ENCODE assay signal across 1 cellular context in the genomic region with DNA sequence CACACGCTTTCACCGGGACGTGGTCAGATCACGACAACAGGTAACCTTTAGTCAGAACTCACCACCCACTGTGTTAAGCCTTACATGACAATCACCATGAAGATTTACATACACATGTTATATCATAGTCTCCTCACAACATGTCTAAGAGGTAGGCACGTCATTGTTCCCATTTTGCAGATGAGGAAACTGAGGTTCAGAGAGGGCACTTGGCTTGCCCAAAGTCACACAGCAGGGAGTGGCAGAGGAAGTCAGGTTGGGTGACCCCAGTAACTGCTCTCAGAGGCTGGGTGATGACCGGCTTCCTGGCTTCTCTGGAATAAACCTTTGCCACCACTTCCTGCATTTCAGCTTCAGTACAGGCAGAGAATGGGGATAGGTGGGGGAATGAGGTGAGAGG.
TF ChIP-seq lines count a peak whose summit lies in the region.

No MANE protein-coding gene starts in this region.

TF ChIP-seq in K562, 482 proteins besides CTCF, POLR2A, EP300 and RAD21:
- TF ChIP-seq RBM25 (IDR thresholded peaks at IDR 0.05; ENCODE audit: low read depth, low read length, severe bottlenecking) (peak; percentile 92), ADNP (tag; IDR thresholded peaks at IDR 0.05) (peak; percentile 60; the same call in 1 of the 2 replicates), ZFP36 (IDR thresholded peaks at IDR 0.05; ENCODE audit: low read depth, low read length, partially characterized antibody) (peak; percentile 65), KDM1A (IDR thresholded peaks at IDR 0.05) (peak in 1 of 2 experiments; percentile 68; a peak in 2 of 4 replicates), RCOR1 (IDR thresholded peaks at IDR 0.05; ENCODE audit: borderline replicate concordance in 1 of 2, low read depth in 2 of 2, low read length in 2 of 2) (peak in 1 of 2 experiments; percentile 25; a peak in 1 of 4 replicates), RBM39 (optimal IDR thresholded peaks at IDR 0.05; ENCODE audit: low read depth, low read length) (no peak), KLF6 (CRISPR knock-in tag; IDR thresholded peaks at IDR 0.05; ENCODE audit: borderline replicate concordance) (no peak), HDAC2 (IDR thresholded peaks at IDR 0.05) (peak; percentile 38; the same call in 1 of the 2 replicates), CC2D1A (IDR thresholded peaks at IDR 0.05) (no peak), BCOR (IDR thresholded peaks at IDR 0.05) (peak; percentile 88), DEAF1 (CRISPR knock-in tag; IDR thresholded peaks at IDR 0.05) (no peak), ZNF592 (IDR thresholded peaks at IDR 0.05) (no peak), ARHGAP35 (IDR thresholded peaks at IDR 0.05; ENCODE audit: partially characterized antibody) (no peak), SMARCA5 (IDR thresholded peaks at IDR 0.05) (peak; percentile 86), U2AF2 (optimal IDR thresholded peaks at IDR 0.05; ENCODE audit: low read depth, low read length) (no peak), ZKSCAN1 (IDR thresholded peaks at IDR 0.05; ENCODE audit: low read depth, low read length) (no peak)
- TF ChIP-seq, protein P1, sequence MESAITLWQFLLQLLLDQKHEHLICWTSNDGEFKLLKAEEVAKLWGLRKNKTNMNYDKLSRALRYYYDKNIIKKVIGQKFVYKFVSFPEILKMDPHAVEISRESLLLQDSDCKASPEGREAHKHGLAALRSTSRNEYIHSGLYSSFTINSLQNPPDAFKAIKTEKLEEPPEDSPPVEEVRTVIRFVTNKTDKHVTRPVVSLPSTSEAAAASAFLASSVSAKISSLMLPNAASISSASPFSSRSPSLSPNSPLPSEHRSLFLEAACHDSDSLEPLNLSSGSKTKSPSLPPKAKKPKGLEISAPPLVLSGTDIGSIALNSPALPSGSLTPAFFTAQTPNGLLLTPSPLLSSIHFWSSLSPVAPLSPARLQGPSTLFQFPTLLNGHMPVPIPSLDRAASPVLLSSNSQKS (CRISPR knock-in tag; IDR thresholded peaks at IDR 0.05) = no peak
TF ChIP-seq in K562: peak in this region for 8.
